ENCODE assay signal across 8 cellular contexts in the genomic region with DNA sequence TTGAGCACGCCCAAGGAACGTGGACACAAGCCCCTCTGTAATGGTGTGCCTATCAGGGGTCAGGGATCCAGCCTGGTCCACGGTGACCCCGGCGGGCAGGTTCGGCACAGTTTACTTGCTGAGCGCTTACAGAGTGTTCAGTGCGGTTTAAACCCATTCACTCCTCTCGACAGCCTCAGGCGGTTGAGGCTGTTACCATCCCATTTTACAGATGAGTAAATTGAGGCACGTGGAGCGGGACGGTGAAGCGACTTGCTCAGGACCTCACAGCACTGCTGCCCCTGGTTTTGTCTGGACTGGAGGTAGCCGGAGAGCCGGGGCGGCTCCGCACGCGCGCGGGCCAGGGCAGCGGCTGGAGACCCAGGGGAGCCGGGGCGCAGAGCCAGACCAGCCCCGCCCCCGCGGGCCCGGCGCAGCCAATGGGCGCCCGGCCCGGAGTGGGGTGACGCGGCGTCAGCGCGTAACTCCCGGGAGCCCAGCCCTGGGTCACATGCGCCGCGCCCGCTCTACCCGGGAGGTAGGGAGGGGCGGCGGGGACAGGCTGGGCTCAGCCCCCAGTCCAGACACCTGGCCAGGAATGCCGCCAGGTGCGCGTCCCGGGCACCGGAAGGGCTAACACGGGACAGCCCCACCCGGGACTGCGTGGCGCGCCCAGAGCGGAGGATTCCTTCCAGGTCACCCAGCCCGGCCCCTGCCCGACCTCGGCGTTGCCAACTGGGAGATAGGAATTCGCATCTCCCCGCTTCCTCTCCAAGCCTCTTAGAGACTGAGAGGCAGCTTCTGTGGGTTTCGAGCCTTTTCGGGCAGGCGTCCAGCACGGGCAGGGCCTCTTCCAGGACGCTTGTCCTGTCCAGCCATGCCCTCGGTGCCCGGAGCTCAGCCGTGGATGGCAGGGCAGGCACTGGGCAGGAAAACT. TPM values are rescaled to one million over a fixed set of nuclear protein-coding genes. Genes with fewer than 3 reads are reported as not detected.
DNase-seq lines count a peak whose midpoint lies in the region; ATAC-seq and TF ChIP-seq lines count a peak whose summit lies in the region.

No MANE protein-coding gene starts in this region.

- 6% methylated on average over 18 to 25 of the region's 71 CpGs for WGBS in lower leg skin, 2 donors

- peak; percentile 65 for ATAC-seq in GM19023 (IDR thresholded peaks at IDR 0.05; ENCODE audit: unreplicated experiment)
- ATAC-seq in HG03175 (IDR thresholded peaks at IDR 0.05; ENCODE audit: unreplicated experiment): peak; percentile 64

- H3K4me3 ChIP-seq in dorsolateral prefrontal cortex (peak overlapping the region; percentile 36 to 79 (median 65)), lower leg skin (ENCODE audit: low read depth, poor library complexity, severe bottlenecking) (no peak overlapping the region)

- peak in 1 of 2 donors; percentile 49 for TF ChIP-seq POLR2A in lower leg skin (IDR thresholded peaks at IDR 0.05)

- no peaks in the 10 kb centered on the region for H3K27me3 ChIP-seq in dorsolateral prefrontal cortex

- intact Hi-C loops in dorsolateral prefrontal cortex (cut with DNase I): loop anchor here in 1 of 2 donors (5.0 kb wide), 1 partner anchor 158 kb away; a partner anchor contains a TSS
- intact Hi-C loops in lower leg skin (cut with DNase I; ENCODE audit: low total_unique reads): no loop called here

- peak overlapping the region; percentile 91 to 100 (median 100) for H3K27ac ChIP-seq in dorsolateral prefrontal cortex

- DNase-seq in AG08395 (ENCODE audit: low spot score) (peak; percentile 93), NCI-H69 (lab: John Stamatoyannopoulos, UW) (peak; percentile 92), dorsolateral prefrontal cortex (peak; percentile 76 to 95 (median 86)), lower leg skin (ENCODE audit: low spot score in 2 of 2) (peak; percentile 83 to 97)
- peak; percentile 80 to 82 for DNase-seq in activated CD4-positive, alpha-beta T cell treated with anti-CD3 and anti-CD28 coated beads, Interleukin-2, amount 50 U/mL, for 48 hours
- peak; percentile 71 to 77 for DNase-seq in stimulated activated CD4-positive, alpha-beta T cell treated with anti-CD3 and anti-CD28 coated beads, Interleukin-4, amount 100 ng/mL, for 48 hours (ENCODE audit: low read depth in 2 of 2)

- TF ChIP-seq CTCF in dorsolateral prefrontal cortex (IDR thresholded peaks at IDR 0.05 in 54 of 56, conservative IDR thresholded peaks at IDR 0.05 in 2 of 56; ENCODE audit: low read depth in 1 of 56, partially characterized antibody in 56 of 56) (peak in 4 of 56 donors; percentile 7 to 24 (median 19)), lower leg skin (IDR thresholded peaks at IDR 0.05) (no peak)

RNA-seq across cellular contexts. Expression of a gene that starts 3.3 kb away (rescaled TPM):
- total RNA-seq in dorsolateral prefrontal cortex (100 to 1,000 TPM in 84 of 120 experiments, 10 to 100 TPM in 36; 57.2 to 359 (median 120) TPM), lower leg skin (100 to 1,000 TPM in 2 of 4 donors, 10 to 100 TPM in 2; 54.3 to 146 (median 102) TPM)
